In genomic region chr9:70465398-70465797, GRCh38 we compare ENCODE assay signal across 15 cellular contexts.
"Had no signal": no experiment of that assay in that cellular context is flagged by ENCODE, and none has a peak within 500 bp of the region (broad histone marks: within the 10 kb centered on the region; RNA-seq: fewer than 3 reads in every experiment).

No MANE protein-coding gene starts in this region.

- H3K4me3 ChIP-seq: ascending aorta, dorsolateral prefrontal cortex, gastrocnemius medialis, heart left ventricle, tibial artery, uterus had no signal

- H3K27me3 ChIP-seq: ascending aorta, dorsolateral prefrontal cortex, gastrocnemius medialis, heart left ventricle, tibial artery, uterus had no signal

- H3K9me3 Mint-ChIP-seq: activated CD4-positive, alpha-beta T cell treated with anti-CD3 and anti-CD28 coated beads, Interleukin-2, amount 10 ng/mL, durations not matched to agents 7 days and 5 days; endodermal cell; immature natural killer cell; natural killer cell; stimulated activated memory B cell treated with anti-CD40 and anti-IgM and Interleukin-4, amounts not matched to agents 10 μg/mL and 1 μg/mL and 100 μg/mL, for 72 hours; T-helper 1 cell treated with Interleukin-12 subunit alpha and Interleukin-12 subunit beta and Interleukin-4 antibody, amounts not matched to agents 30 μg/mL and 1 μg/mL, for 36 hours had no signal

- H3K9me3 ChIP-seq: ascending aorta, gastrocnemius medialis, heart left ventricle, tibial artery, uterus had no signal

- H3K36me3 ChIP-seq: ascending aorta, gastrocnemius medialis, heart left ventricle, tibial artery, uterus had no signal

- DNase-seq: activated CD4-positive, alpha-beta T cell treated with anti-CD3 and anti-CD28 coated beads, Interleukin-2, amount 10 ng/mL, durations not matched to agents 7 days and 5 days; activated T-cell treated with anti-CD3 and anti-CD28 coated beads for 4 hours; dorsolateral prefrontal cortex; endodermal cell; immature natural killer cell; mesendoderm; natural killer cell; stimulated activated CD4-positive, alpha-beta T cell treated with anti-CD3 and anti-CD28 coated beads, Interleukin-2, amount 100 ng/mL, for 48 hours; tibial artery; uterus had no signal

- H3K27ac Mint-ChIP-seq: activated CD4-positive, alpha-beta T cell treated with anti-CD3 and anti-CD28 coated beads, Interleukin-2, amount 10 ng/mL, durations not matched to agents 7 days and 5 days; endodermal cell; immature natural killer cell; natural killer cell; stimulated activated memory B cell treated with anti-CD40 and anti-IgM and Interleukin-4, amounts not matched to agents 10 μg/mL and 1 μg/mL and 100 μg/mL, for 72 hours; T-helper 1 cell treated with Interleukin-12 subunit alpha and Interleukin-12 subunit beta and Interleukin-4 antibody, amounts not matched to agents 30 μg/mL and 1 μg/mL, for 36 hours had no signal

- H3K4me1 ChIP-seq: uterus had no signal

- ATAC-seq: heart left ventricle; natural killer cell; stimulated activated memory B cell treated with anti-CD40 and anti-IgM and Interleukin-4, amounts not matched to agents 10 μg/mL and 1 μg/mL and 100 μg/mL, for 72 hours had no signal

- H3K36me3 Mint-ChIP-seq: immature natural killer cell; natural killer cell; stimulated activated memory B cell treated with anti-CD40 and anti-IgM and Interleukin-4, amounts not matched to agents 10 μg/mL and 1 μg/mL and 100 μg/mL, for 72 hours had no signal

- H3K27ac ChIP-seq: ascending aorta, gastrocnemius medialis, tibial artery, uterus had no signal
